ENCODE assay signal across 1 cellular context in the genomic region with DNA sequence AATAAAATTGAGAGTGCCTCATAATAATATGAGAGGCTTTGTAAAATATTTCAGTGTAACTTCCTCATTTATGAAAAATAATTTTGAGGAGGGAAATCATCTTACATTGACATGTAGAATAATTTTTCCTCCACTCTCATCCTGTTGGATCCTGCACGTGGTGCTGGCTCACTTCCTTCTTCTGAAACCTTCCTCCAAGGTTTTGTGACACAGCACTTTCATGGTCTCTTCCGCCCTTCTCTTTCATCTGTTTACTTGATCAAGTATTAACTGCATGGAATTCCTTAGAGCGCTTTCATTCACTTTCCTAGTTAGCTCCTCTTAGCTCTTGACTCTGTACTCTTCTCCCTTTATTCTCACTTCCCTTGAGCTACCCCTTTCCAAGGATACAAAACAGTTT.
TF ChIP-seq lines count a peak whose summit lies in the region.

No MANE protein-coding gene starts in this region.

TF ChIP-seq in GM23338, 12 proteins besides CTCF, POLR2A, EP300 and RAD21 (continued from another document):
- TF ChIP-seq JUNB (IDR thresholded peaks at IDR 0.05; ENCODE audit: unreplicated experiment) (no peak), NANOG (IDR thresholded peaks at IDR 0.05; ENCODE audit: borderline replicate concordance) (no peak), POLR2AphosphoS5 (IDR thresholded peaks at IDR 0.05; ENCODE audit: low read depth) (no peak), STAT1 (IDR thresholded peaks at IDR 0.05; ENCODE audit: unreplicated experiment) (no peak), EZH2 (IDR thresholded peaks at IDR 0.05; ENCODE audit: low read depth, unreplicated experiment) (no peak), CREB1 (CRISPR knock-in tag; IDR thresholded peaks at IDR 0.05; ENCODE audit: low read depth) (no peak)
- TF ChIP-seq, protein P1, sequence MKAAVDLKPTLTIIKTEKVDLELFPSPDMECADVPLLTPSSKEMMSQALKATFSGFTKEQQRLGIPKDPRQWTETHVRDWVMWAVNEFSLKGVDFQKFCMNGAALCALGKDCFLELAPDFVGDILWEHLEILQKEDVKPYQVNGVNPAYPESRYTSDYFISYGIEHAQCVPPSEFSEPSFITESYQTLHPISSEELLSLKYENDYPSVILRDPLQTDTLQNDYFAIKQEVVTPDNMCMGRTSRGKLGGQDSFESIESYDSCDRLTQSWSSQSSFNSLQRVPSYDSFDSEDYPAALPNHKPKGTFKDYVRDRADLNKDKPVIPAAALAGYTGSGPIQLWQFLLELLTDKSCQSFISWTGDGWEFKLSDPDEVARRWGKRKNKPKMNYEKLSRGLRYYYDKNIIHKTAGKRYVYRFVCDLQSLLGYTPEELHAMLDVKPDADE (IDR thresholded peaks at IDR 0.05): no peak
- TF ChIP-seq, protein P2, sequence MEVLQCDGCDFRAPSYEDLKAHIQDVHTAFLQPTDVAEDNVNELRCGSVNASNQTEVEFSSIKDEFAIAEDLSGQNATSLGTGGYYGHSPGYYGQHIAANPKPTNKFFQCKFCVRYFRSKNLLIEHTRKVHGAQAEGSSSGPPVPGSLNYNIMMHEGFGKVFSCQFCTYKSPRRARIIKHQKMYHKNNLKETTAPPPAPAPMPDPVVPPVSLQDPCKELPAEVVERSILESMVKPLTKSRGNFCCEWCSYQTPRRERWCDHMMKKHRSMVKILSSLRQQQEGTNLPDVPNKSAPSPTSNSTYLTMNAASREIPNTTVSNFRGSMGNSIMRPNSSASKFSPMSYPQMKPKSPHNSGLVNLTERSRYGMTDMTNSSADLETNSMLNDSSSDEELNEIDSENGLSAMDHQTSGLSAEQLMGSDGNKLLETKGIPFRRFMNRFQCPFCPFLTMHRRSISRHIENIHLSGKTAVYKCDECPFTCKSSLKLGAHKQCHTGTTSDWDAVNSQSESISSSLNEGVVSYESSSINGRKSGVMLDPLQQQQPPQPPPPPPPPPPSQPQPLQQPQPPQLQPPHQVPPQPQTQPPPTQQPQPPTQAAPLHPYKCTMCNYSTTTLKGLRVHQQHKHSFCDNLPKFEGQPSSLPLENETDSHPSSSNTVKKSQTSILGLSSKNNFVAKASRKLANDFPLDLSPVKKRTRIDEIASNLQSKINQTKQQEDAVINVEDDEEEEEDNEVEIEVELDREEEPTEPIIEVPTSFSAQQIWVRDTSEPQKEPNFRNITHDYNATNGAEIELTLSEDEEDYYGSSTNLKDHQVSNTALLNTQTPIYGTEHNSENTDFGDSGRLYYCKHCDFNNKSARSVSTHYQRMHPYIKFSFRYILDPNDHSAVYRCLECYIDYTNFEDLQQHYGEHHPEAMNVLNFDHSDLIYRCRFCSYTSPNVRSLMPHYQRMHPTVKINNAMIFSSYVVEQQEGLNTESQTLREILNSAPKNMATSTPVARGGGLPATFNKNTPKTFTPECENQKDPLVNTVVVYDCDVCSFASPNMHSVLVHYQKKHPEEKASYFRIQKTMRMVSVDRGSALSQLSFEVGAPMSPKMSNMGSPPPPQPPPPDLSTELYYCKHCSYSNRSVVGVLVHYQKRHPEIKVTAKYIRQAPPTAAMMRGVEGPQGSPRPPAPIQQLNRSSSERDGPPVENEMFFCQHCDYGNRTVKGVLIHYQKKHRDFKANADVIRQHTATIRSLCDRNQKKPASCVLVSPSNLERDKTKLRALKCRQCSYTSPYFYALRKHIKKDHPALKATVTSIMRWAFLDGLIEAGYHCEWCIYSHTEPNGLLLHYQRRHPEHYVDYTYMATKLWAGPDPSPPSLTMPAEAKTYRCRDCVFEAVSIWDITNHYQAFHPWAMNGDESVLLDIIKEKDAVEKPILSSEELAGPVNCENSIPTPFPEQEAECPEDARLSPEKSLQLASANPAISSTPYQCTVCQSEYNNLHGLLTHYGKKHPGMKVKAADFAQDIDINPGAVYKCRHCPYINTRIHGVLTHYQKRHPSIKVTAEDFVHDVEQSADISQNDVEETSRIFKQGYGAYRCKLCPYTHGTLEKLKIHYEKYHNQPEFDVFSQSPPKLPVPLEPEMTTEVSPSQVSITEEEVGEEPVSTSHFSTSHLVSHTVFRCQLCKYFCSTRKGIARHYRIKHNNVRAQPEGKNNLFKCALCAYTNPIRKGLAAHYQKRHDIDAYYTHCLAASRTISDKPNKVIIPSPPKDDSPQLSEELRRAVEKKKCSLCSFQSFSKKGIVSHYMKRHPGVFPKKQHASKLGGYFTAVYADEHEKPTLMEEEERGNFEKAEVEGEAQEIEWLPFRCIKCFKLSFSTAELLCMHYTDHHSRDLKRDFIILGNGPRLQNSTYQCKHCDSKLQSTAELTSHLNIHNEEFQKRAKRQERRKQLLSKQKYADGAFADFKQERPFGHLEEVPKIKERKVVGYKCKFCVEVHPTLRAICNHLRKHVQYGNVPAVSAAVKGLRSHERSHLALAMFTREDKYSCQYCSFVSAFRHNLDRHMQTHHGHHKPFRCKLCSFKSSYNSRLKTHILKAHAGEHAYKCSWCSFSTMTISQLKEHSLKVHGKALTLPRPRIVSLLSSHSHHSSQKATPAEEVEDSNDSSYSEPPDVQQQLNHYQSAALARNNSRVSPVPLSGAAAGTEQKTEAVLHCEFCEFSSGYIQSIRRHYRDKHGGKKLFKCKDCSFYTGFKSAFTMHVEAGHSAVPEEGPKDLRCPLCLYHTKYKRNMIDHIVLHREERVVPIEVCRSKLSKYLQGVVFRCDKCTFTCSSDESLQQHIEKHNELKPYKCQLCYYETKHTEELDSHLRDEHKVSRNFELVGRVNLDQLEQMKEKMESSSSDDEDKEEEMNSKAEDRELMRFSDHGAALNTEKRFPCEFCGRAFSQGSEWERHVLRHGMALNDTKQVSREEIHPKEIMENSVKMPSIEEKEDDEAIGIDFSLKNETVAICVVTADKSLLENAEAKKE (CRISPR knock-in tag; IDR thresholded peaks at IDR 0.05): no peak
TF ChIP-seq in GM23338: peak in this region for 0.
